8 cellular contexts compared by ENCODE assay signal in the genomic region with DNA sequence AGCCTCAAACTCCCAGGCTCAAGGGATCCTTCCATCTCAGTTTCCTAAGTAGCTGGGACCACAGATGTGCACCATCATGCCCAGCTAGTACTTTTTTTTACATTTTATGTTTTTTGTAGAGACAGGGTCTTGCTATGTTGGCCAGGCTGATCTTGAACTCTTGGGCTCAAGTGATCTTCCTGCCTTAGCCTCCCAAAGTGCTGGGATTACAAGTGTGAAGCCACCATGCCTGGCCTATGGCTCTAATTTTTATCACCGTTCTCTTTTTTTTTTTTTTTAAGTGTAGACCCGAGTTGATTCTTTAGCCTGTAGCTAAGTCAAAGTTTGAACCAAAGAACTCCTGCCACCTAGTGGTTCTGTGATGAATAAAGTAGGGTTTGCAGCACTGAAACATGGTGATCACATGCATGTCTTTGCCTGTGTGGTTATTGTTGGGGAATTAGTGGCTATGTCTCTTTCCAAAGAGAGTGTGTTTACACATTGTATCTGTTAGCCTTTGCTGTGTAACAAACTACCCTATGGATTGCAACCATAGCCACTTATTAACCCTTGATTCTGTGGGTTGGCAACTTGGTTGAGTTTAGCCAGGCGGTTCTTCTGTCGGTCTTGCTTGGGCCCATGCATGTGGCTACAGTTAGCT. TPM values are rescaled to one million over a fixed set of nuclear protein-coding genes. Genes with fewer than 3 reads are reported as not detected.
DNase-seq lines count a peak whose midpoint lies in the region; ATAC-seq and TF ChIP-seq lines count a peak whose summit lies in the region.

No MANE protein-coding gene starts in this region.

- peaks cover 16 to 54% (median 50%) of the 10 kb centered on the region in 3 donors for H3K27me3 Mint-ChIP-seq in naive B cell

- H3K4me1 Mint-ChIP-seq in naive B cell: peaks cover 0 to 8% (median 4%) of the 10 kb centered on the region in 3 donors

- ATAC-seq in naive B cell (ENCODE audit: low read depth in 2 of 2) (peak; percentile 30 to 40), GM21367 (IDR thresholded peaks at IDR 0.05; ENCODE audit: unreplicated experiment) (no peak)
- ATAC-seq in activated CD4-positive, CD25-positive, alpha-beta regulatory T cell treated with anti-CD3 and anti-CD28 coated beads, Interleukin-2, amount 50 U/mL, for 24 hours: no peak

- H3K9me3 Mint-ChIP-seq in naive B cell: no peaks in the 10 kb centered on the region

- H3K27ac Mint-ChIP-seq in naive B cell: no peak overlapping the region

- DNase-seq in activated gamma-delta T cell treated with Interleukin-2 at 50 U/mL for 16 hours (peak; percentile 33), activated gamma-delta T cell (lab: John Stamatoyannopoulos, UW) (no peak), NCI-H226 (peak; percentile 49), choroid plexus epithelial cell (ENCODE audit: low read depth) (peak; percentile 90), naive B cell (no peak), DMS153 treated with DMSO at 0.1 percent for 48 hours (lab: John Stamatoyannopoulos, UW; ENCODE audit: unreplicated experiment) (no peak)

- no peak overlapping the region for H3K4me3 ChIP-seq in choroid plexus epithelial cell (ENCODE audit: low read depth, low read length)

- TF ChIP-seq CTCF in choroid plexus epithelial cell (conservative IDR thresholded peaks at IDR 0.05; ENCODE audit: low read depth, low read length): peak; percentile 68

- H3K4me3 Mint-ChIP-seq in naive B cell: no peak overlapping the region

- H3K36me3 Mint-ChIP-seq in naive B cell: no peaks in the 10 kb centered on the region

RNA-seq across cellular contexts. Expression of a gene that starts 11.6 kb away (rescaled TPM):
- not detected for polyA plus RNA-seq in naive B cell (ENCODE audit: low read depth in 6 of 6)

RNA-seq across cellular contexts. Expression of a gene that starts 31.5 kb away (rescaled TPM):
- polyA plus RNA-seq in naive B cell (ENCODE audit: low read depth in 6 of 6): under 1 TPM in 1 of 6 donors, not detected in 5; 0.31 TPM

RNA-seq across cellular contexts. Expression of a gene that starts 56.6 kb away (rescaled TPM):
- not detected for polyA plus RNA-seq in naive B cell (ENCODE audit: low read depth in 6 of 6)

Comparison
In these comparisons a context has a peak if more than half of its experiments do, and no peak if none do; other contexts are left out.
1. DNase-seq: peak in activated gamma-delta T cell treated with Interleukin-2 at 50 U/mL for 16 hours (single experiment), NCI-H226 (single experiment) and choroid plexus epithelial cell (single experiment); none in activated gamma-delta T cell (single experiment), naive B cell (single experiment) and DMS153 treated with DMSO at 0.1 percent for 48 hours (single experiment).
2. ATAC-seq: peak in naive B cell (2 of 2); none in activated CD4-positive, CD25-positive, alpha-beta regulatory T cell treated with anti-CD3 and anti-CD28 coated beads, Interleukin-2, amount 50 U/mL, for 24 hours (0 of 2) and GM21367 (single experiment).